Comparison of ENCODE assay signal across 21 cellular contexts in genomic region chr10:8181496-8182174, GRCh38.
DNase-seq lines count a peak whose midpoint lies in the region; ATAC-seq and TF ChIP-seq lines count a peak whose summit lies in the region.
"Had no signal": no experiment of that assay in that cellular context is flagged by ENCODE, and none has a peak within 500 bp of the region (broad histone marks: within the 10 kb centered on the region; RNA-seq: fewer than 3 reads in every experiment).

No MANE protein-coding gene starts in this region.

- TF ChIP-seq CTCF in PC-9 (conservative IDR thresholded peaks at IDR 0.05) = no peak
- TF ChIP-seq CTCF in hepatocyte (IDR thresholded peaks at IDR 0.05; ENCODE audit: poor library complexity) = no peak
- TF ChIP-seq CTCF in natural killer cell (IDR thresholded peaks at IDR 0.05) = no peak
- no peak for TF ChIP-seq CTCF in spleen (IDR thresholded peaks at IDR 0.05 in 8 of 11, conservative IDR thresholded peaks at IDR 0.05 in 3 of 11)

- no TSS peak for BruUV-seq in PC-9 (replicated peaks; lab: Mats Ljungman, UMichigan)

- WGBS in hepatocyte (ENCODE audit: low lambda C conversion rate, missing lambda C conversion rate) = 72% methylated on average over 11 of the region's 11 CpGs
- 84 to 94% (median 92%) methylated on average over 10 to 11 of the region's 11 CpGs for WGBS in spleen, 5 donors

- H3K9me2 ChIP-seq in PC-9 (ENCODE audit: insufficient read depth) = no peaks in the 10 kb centered on the region
- no peaks in the 10 kb centered on the region for H3K9me2 ChIP-seq in hepatocyte (replicated peaks; ENCODE audit: insufficient read depth)
- H3K9me2 ChIP-seq: SK-N-SH had no signal

- no peak overlapping the region for H3K27ac ChIP-seq in CD4-positive, alpha-beta memory T cell (ENCODE audit: low read depth, low read length)
- H3K27ac ChIP-seq in PC-9 (peak overlapping the region; percentile 97), hepatocyte (no peak overlapping the region), spleen (no peak overlapping the region)
- H3K27ac ChIP-seq: A549, BLaER1, HL-60 had no signal

- ATAC-seq in natural killer cell = no peak
- ATAC-seq: A549, GM12878 had no signal

- H3K27me3 ChIP-seq in CD4-positive, alpha-beta memory T cell (ENCODE audit: insufficient read depth, low read length) = no peaks in the 10 kb centered on the region
- H3K27me3 ChIP-seq in PC-9 (ENCODE audit: insufficient read depth, low read depth) (no peaks in the 10 kb centered on the region), hepatocyte (no peaks in the 10 kb centered on the region), spleen (replicated peaks in 1 of 7) (peaks cover 0 to 10% (median 0%) of the 10 kb centered on the region in 7 donors)
- H3K27me3 ChIP-seq: BLaER1 had no signal

- no peak for DNase-seq in CD4-positive, alpha-beta memory T cell
- no peak for DNase-seq in PC-9
- DNase-seq in hepatocyte (ENCODE audit: low spot score) = peak; percentile 33
- no peak for DNase-seq in natural killer cell
- no peak for DNase-seq in DMS 273 treated with DMSO at 0.1 percent for 48 hours (lab: John Stamatoyannopoulos, UW)
- no peak for DNase-seq in NCI-H524 treated with DMSO at 0.1 percent for 48 hours (lab: John Stamatoyannopoulos, UW)
- no peak for DNase-seq in activated CD4-positive, alpha-beta T cell treated with anti-CD3 and anti-CD28 coated beads, Interleukin-2, amount 50 U/mL, for 4 hours
- no peak for DNase-seq in spleen
- DNase-seq: GDM1; HCEC 1CT; IMR-90; NCI-H1436; NCI-H2029; NCI-H526 treated with DMSO at 0.1 percent for 48 hours; NK-92 treated with Interleukin-12 subunit alpha and Interleukin-12 subunit beta, amount 100 ng/mL, for 24 hours; SHP77; SK-N-SH had no signal

- H3K4me1 Mint-ChIP-seq in CD4-positive, alpha-beta memory T cell = peaks cover 20 to 40% (median 32%) of the 10 kb centered on the region in 4 donors
- peaks cover 21 to 26% of the 10 kb centered on the region in 2 donors for H3K4me1 Mint-ChIP-seq in natural killer cell

- POLR2A ChIA-PET in CD4-positive, alpha-beta memory T cell (lab: Charles Lee; ENCODE audit: partially characterized antibody) = interaction anchor here (0.9 to 4.4 kb wide), 4 partner anchors 13 to 150 kb away, joined by 3 to 40 read pairs (median 6); no protein-coding TSS in a partner anchor
- POLR2A ChIA-PET in PC-9 (lab: Charles Lee; ENCODE audit: unreplicated experiment) = no interaction called here

- peaks cover 34% of the 10 kb centered on the region for H3K4me1 ChIP-seq in CD4-positive, alpha-beta memory T cell (ENCODE audit: insufficient read depth, low read length)
- H3K4me1 ChIP-seq in PC-9 (replicated peaks; ENCODE audit: insufficient read depth) (peaks cover 28% of the 10 kb centered on the region), hepatocyte (ENCODE audit: insufficient read depth) (no peaks in the 10 kb centered on the region), spleen (peaks cover 0 to 17% (median 12%) of the 10 kb centered on the region in 6 donors)
- H3K4me1 ChIP-seq: A549, BLaER1 had no signal

- no peak overlapping the region for H3K4me3 ChIP-seq in CD4-positive, alpha-beta memory T cell (ENCODE audit: low read length in 2 of 2)
- H3K4me3 ChIP-seq in PC-9 (no peak overlapping the region), hepatocyte (no peak overlapping the region), spleen (no peak overlapping the region)
- H3K4me3 ChIP-seq: A549, BLaER1, GM12878 had no signal

- H3K4me2 ChIP-seq in PC-9 (0 out of 2 replicates have a peak overlapping the region, but pooled peaks have one; percentile 74), hepatocyte (no peak overlapping the region)
- H3K4me2 ChIP-seq: A549, BLaER1, SK-N-SH had no signal

- peak overlapping the region in 2 of 8 donors; percentile 0 to 48 for H3K4me3 Mint-ChIP-seq in CD4-positive, alpha-beta memory T cell
- H3K4me3 Mint-ChIP-seq in natural killer cell = no peak overlapping the region

- peak overlapping the region; percentile 72 to 88 (median 79) for H3K27ac Mint-ChIP-seq in CD4-positive, alpha-beta memory T cell
- peak overlapping the region; percentile 26 to 54 for H3K27ac Mint-ChIP-seq in natural killer cell

- H3K9me3 Mint-ChIP-seq in CD4-positive, alpha-beta memory T cell = no peaks in the 10 kb centered on the region
- no peaks in the 10 kb centered on the region for H3K9me3 Mint-ChIP-seq in natural killer cell

- no peaks in the 10 kb centered on the region for H3K36me3 Mint-ChIP-seq in CD4-positive, alpha-beta memory T cell
- no peaks in the 10 kb centered on the region for H3K36me3 Mint-ChIP-seq in natural killer cell

- intact Hi-C loops in CD4-positive, alpha-beta memory T cell (cut with micrococcal nuclease) = loop anchor here (2.0 to 5.0 kb wide), 5 partner anchors 44 to 221 kb away; no protein-coding TSS in a partner anchor
- intact Hi-C loops in PC-9 (cut with micrococcal nuclease; ENCODE audit: unreplicated experiment) = no loop called here
- intact Hi-C loops in natural killer cell (cut with micrococcal nuclease) = loop anchor here (2.0 to 5.0 kb wide), 2 partner anchors 151 to 291 kb away; no protein-coding TSS in a partner anchor
- intact Hi-C loops in spleen (cut with DNase I; ENCODE audit: low total_unique reads) = no loop called here

- peaks cover 22% of the 10 kb centered on the region for H3F3A ChIP-seq in PC-9 (ENCODE audit: insufficient read depth, low read depth)

- no peaks in the 10 kb centered on the region for H4K20me1 ChIP-seq in PC-9 (ENCODE audit: insufficient read depth)
- no peaks in the 10 kb centered on the region for H4K20me1 ChIP-seq in hepatocyte (ENCODE audit: insufficient read depth, poor library complexity, severe bottlenecking)
- H4K20me1 ChIP-seq: BLaER1 had no signal

- H3K9me3 ChIP-seq in CD4-positive, alpha-beta memory T cell (ENCODE audit: control insufficient read depth in 1 of 2, low read length in 2 of 2) = no peaks in the 10 kb centered on the region
- no peaks in the 10 kb centered on the region for H3K9me3 ChIP-seq in PC-9 (ENCODE audit: insufficient read depth, low read depth)
- no peaks in the 10 kb centered on the region for H3K9me3 ChIP-seq in hepatocyte (ENCODE audit: low read depth)
- H3K9me3 ChIP-seq in spleen = no peaks in the 10 kb centered on the region
- H3K9me3 ChIP-seq: A549, BLaER1, SK-N-SH had no signal

- no peak for TF ChIP-seq POLR2A in spleen (IDR thresholded peaks at IDR 0.05)

- H3K36me3 ChIP-seq in CD4-positive, alpha-beta memory T cell (ENCODE audit: insufficient read depth, low read length) = no peaks in the 10 kb centered on the region
- H3K36me3 ChIP-seq in PC-9 (ENCODE audit: low read depth) (no peaks in the 10 kb centered on the region), hepatocyte (replicated peaks; ENCODE audit: insufficient read depth, low read depth) (no peaks in the 10 kb centered on the region), spleen (no peaks in the 10 kb centered on the region)
- H3K36me3 ChIP-seq: BLaER1 had no signal

- no peaks in the 10 kb centered on the region for H3K27me3 Mint-ChIP-seq in CD4-positive, alpha-beta memory T cell
- H3K27me3 Mint-ChIP-seq in natural killer cell (ENCODE audit: low read depth in 2 of 2) = peaks cover 0 to 11% of the 10 kb centered on the region in 2 donors

- CTCF ChIA-PET in CD4-positive, alpha-beta memory T cell (lab: Charles Lee; ENCODE audit: partially characterized antibody) = interaction anchor here (0.7 to 1.3 kb wide), 4 partner anchors 14 to 579 kb away, joined by 3 to 4 read pairs (median 3); no protein-coding TSS in a partner anchor
- CTCF ChIA-PET in PC-9 (lab: Charles Lee) = no interaction called here

- H3K79me2 ChIP-seq in PC-9 (ENCODE audit: low read depth) (no peaks in the 10 kb centered on the region), hepatocyte (no peaks in the 10 kb centered on the region)

- no peak overlapping the region for H2AFZ ChIP-seq in PC-9
- no peak overlapping the region for H2AFZ ChIP-seq in hepatocyte

Comparison
In these comparisons a context has a peak if more than half of its experiments do, and no peak if none do; other contexts are left out.
1. intact Hi-C loops: an anchor here in CD4-positive, alpha-beta memory T cell (2.0 to 5.0 kb wide) and natural killer cell (2.0 to 5.0 kb wide); none called in PC-9 and spleen.